In the genomic region with DNA sequence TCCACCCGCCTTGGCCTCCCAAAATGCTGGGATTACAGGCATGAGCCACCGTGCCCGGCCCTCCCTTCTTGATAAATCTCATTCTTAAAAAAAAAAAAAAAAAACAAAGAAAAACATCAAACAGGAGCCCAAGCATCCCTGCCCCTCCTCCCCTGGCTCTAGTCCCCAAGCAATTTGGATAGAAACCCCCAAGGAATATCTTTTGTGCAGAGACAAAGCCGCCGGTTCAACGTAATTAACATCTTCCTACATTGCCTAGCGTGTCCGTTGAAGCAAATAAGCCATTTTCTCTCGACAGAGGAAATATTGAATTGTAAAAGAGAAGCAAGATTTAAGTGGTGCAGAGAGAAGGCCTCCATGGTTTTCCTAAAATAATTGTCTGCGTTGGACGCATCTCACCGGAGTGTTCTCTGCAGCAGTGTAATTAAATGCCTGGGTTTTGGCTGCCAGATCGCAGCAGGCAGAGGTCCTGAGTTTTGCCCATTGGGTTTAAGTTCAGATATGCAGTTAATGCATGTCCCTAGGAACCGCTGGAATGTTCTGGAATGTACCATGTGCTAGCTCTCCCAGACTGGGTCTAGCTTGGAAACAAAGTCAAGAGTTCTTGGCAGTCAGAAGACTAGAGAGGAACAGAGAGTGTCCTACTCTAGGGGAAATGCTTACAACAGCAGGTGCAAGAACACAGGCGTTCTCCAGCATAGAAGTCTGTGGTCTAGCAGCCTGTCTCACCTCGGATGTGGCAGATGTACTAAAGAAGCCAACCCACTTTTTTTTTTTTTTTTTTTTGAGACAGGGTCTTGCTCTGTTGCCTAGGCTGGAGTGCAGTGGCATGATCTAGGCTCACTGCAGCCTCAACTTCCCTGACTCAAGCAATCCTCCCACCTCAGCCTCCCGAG, we compare ENCODE assay signal across 13 cellular contexts. TPM values are rescaled to one million over a fixed set of nuclear protein-coding genes. Genes with fewer than 3 reads are reported as not detected.
DNase-seq lines count a peak whose midpoint lies in the region; ATAC-seq and TF ChIP-seq lines count a peak whose summit lies in the region.
"Had no signal": no experiment of that assay in that cellular context is flagged by ENCODE, and none has a peak within 500 bp of the region (broad histone marks: within the 10 kb centered on the region; RNA-seq: fewer than 3 reads in every experiment).

No MANE protein-coding gene starts in this region.

- peaks cover 62% of the 10 kb centered on the region for H3K4me1 Mint-ChIP-seq in activated CD8-positive, alpha-beta T cell treated with anti-CD3 and anti-CD28 coated beads, Interleukin-2, amount 10 ng/mL, durations not matched to agents 7 days and 5 days (ENCODE audit: low read depth)
- H3K4me1 Mint-ChIP-seq in MCF 10A (ENCODE audit: insufficient read depth, unreplicated experiment), result no peaks in the 10 kb centered on the region
- H3K4me1 Mint-ChIP-seq: neural crest cell had no signal

- TF ChIP-seq CTCF in MCF 10A (IDR thresholded peaks at IDR 0.05; ENCODE audit: unreplicated experiment), result no peak

- intact Hi-C loops in MCF 10A (cut with micrococcal nuclease), result no loop called here

- peak overlapping the region; percentile 90 for H3K27ac Mint-ChIP-seq in activated CD8-positive, alpha-beta T cell treated with anti-CD3 and anti-CD28 coated beads, Interleukin-2, amount 10 ng/mL, durations not matched to agents 7 days and 5 days
- H3K27ac Mint-ChIP-seq in MCF 10A (ENCODE audit: low read depth, unreplicated experiment), result no peak overlapping the region

- CTCF ChIA-PET in activated CD8-positive, alpha-beta T cell treated with anti-CD3 and anti-CD28 coated beads, Interleukin-2, amount 10 ng/mL, durations not matched to agents 7 days and 5 days (lab: Charles Lee), result interaction anchor here (1.2 kb wide), 1 partner anchor 31 kb away, joined by 4 read pairs; a partner anchor contains a TSS
- CTCF ChIA-PET in MCF 10A (lab: Yijun Ruan, JAX), result interaction anchor here (0.6 to 1.6 kb wide), 2 partner anchors 19 to 52 kb away, joined by 3 to 6 read pairs; no protein-coding TSS in a partner anchor

- no peaks in the 10 kb centered on the region for H3K27me3 Mint-ChIP-seq in activated CD8-positive, alpha-beta T cell treated with anti-CD3 and anti-CD28 coated beads, Interleukin-2, amount 10 ng/mL, durations not matched to agents 7 days and 5 days (ENCODE audit: low read depth)
- peaks cover 61% of the 10 kb centered on the region for H3K27me3 Mint-ChIP-seq in MCF 10A (ENCODE audit: insufficient read depth, unreplicated experiment)

- peaks cover 12% of the 10 kb centered on the region for H3K36me3 Mint-ChIP-seq in activated CD8-positive, alpha-beta T cell treated with anti-CD3 and anti-CD28 coated beads, Interleukin-2, amount 10 ng/mL, durations not matched to agents 7 days and 5 days (ENCODE audit: low read depth)
- no peaks in the 10 kb centered on the region for H3K36me3 Mint-ChIP-seq in MCF 10A (ENCODE audit: insufficient read depth, unreplicated experiment)

- H3K9me3 ChIP-seq in KOPT-K1 (ENCODE audit: insufficient read depth, low read length, poor library complexity, severe bottlenecking), result no peaks in the 10 kb centered on the region

- no TSS peak for BruUV-seq in MCF 10A (replicated peaks; lab: Mats Ljungman, UMichigan)

- no peaks in the 10 kb centered on the region for H3K36me3 ChIP-seq in KOPT-K1 (ENCODE audit: insufficient read depth, low read length)

- ATAC-seq in activated CD8-positive, alpha-beta T cell treated with anti-CD3 and anti-CD28 coated beads, Interleukin-2, amount 10 ng/mL, durations not matched to agents 7 days and 5 days, result peak; percentile 86
- ATAC-seq in esophagus mucosa (no peak), HG03280 (IDR thresholded peaks at IDR 0.05; ENCODE audit: unreplicated experiment) (no peak)

- no peaks in the 10 kb centered on the region for H3K9me3 Mint-ChIP-seq in activated CD8-positive, alpha-beta T cell treated with anti-CD3 and anti-CD28 coated beads, Interleukin-2, amount 10 ng/mL, durations not matched to agents 7 days and 5 days (ENCODE audit: insufficient read depth)
- no peaks in the 10 kb centered on the region for H3K9me3 Mint-ChIP-seq in MCF 10A (ENCODE audit: unreplicated experiment)
- H3K9me3 Mint-ChIP-seq: neural crest cell had no signal

- H3K4me3 Mint-ChIP-seq in activated CD8-positive, alpha-beta T cell treated with anti-CD3 and anti-CD28 coated beads, Interleukin-2, amount 10 ng/mL, durations not matched to agents 7 days and 5 days, result peak overlapping the region; percentile 70
- H3K4me3 Mint-ChIP-seq in MCF 10A (ENCODE audit: unreplicated experiment), result no peak overlapping the region
- H3K4me3 Mint-ChIP-seq: neural crest cell had no signal

- H3K27ac ChIP-seq in KOPT-K1 (ENCODE audit: low read depth, low read length, poor library complexity, severe bottlenecking), result peak overlapping the region; percentile 33

- POLR2A ChIA-PET in activated CD8-positive, alpha-beta T cell treated with anti-CD3 and anti-CD28 coated beads, Interleukin-2, amount 10 ng/mL, durations not matched to agents 7 days and 5 days (lab: Charles Lee), result no interaction called here
- POLR2A ChIA-PET in MCF 10A (lab: Yijun Ruan, JAX), result no interaction called here

- DNase-seq in COR-L47 (lab: John Stamatoyannopoulos, UW), result peak; percentile 14
- peak; percentile 81 for DNase-seq in activated CD8-positive, alpha-beta T cell treated with anti-CD3 and anti-CD28 coated beads, Interleukin-2, amount 10 ng/mL, durations not matched to agents 7 days and 5 days
- peak; percentile 12 for DNase-seq in myocyte (ENCODE audit: low read depth)
- DNase-seq in MCF 10A (ENCODE audit: unreplicated experiment), result no peak
- no peak for DNase-seq in iPS-NIHi7 (ENCODE audit: extremely low spot score)
- DNase-seq: aorta; IMR-90; stimulated activated CD4-positive, alpha-beta T cell treated with anti-CD3 and anti-CD28 coated beads, Interleukin-2, amount 100 ng/mL, for 24 hours; trophoblast cell had no signal

RNA-seq across cellular contexts. Expression of a gene that starts 30.9 kb away (rescaled TPM):
- 100 to 1,000 TPM; 114 to 117 TPM for total RNA-seq in activated CD8-positive, alpha-beta T cell treated with anti-CD3 and anti-CD28 coated beads, Interleukin-2, amount 10 ng/mL, durations not matched to agents 7 days and 5 days
- 156 and 167 TPM in 2 replicates for total RNA-seq in myocyte
- polyA plus RNA-seq in myocyte (2012), result 99.7 TPM
- 54.6 and 61.4 TPM in 2 replicates for total RNA-seq in MCF 10A (2022)
- total RNA-seq in esophagus mucosa, result 54.4 TPM

RNA-seq across cellular contexts. Expression of a gene that starts 38.3 kb away (rescaled TPM):
- 100 to 1,000 TPM; 383 to 395 TPM for total RNA-seq in activated CD8-positive, alpha-beta T cell treated with anti-CD3 and anti-CD28 coated beads, Interleukin-2, amount 10 ng/mL, durations not matched to agents 7 days and 5 days
- total RNA-seq in myocyte, result 417 and 480 TPM in 2 replicates
- 805 TPM for polyA plus RNA-seq in myocyte (2012)
- total RNA-seq in MCF 10A (2022), result 302 and 374 TPM in 2 replicates
- 297 TPM for total RNA-seq in esophagus mucosa

RNA-seq across cellular contexts. Expression of a gene that starts 47.1 kb away (rescaled TPM):
- total RNA-seq in activated CD8-positive, alpha-beta T cell treated with anti-CD3 and anti-CD28 coated beads, Interleukin-2, amount 10 ng/mL, durations not matched to agents 7 days and 5 days, result 10 to 100 TPM; 26.4 to 29.0 TPM
- total RNA-seq in myocyte, result 21.1 and 25.4 TPM in 2 replicates
- polyA plus RNA-seq in myocyte (2012), result 24.4 TPM
- 27.4 and 30.8 TPM in 2 replicates for total RNA-seq in MCF 10A (2022)
- total RNA-seq in esophagus mucosa, result 13.2 TPM

Comparison
In these comparisons a context has a peak if more than half of its experiments do, and no peak if none do; other contexts are left out.
1. DNase-seq: peak in COR-L47 (single experiment), activated CD8-positive, alpha-beta T cell treated with anti-CD3 and anti-CD28 coated beads, Interleukin-2, amount 10 ng/mL, durations not matched to agents 7 days and 5 days (single experiment) and myocyte (single experiment); none in MCF 10A (single experiment) and iPS-NIHi7 (single experiment).